In the genomic region with DNA sequence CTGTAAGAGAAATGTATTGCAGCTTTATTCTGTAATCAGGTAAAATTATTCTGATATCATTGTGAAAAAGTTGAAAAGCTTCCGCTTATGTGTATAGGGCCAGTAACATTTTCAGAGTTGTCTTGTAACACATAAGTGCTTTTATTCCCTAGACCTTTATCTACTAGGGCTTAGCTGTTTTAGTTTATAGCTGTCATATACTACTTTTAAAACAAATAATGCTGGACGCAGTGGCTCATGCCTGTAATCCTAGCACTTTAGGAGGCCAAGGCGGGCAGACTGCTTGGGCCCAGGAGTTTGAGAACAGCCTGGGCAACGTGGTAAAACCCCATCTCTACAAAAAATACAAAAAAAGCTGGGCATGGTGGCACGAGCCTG, we compare ENCODE assay signal across 29 cellular contexts. TPM values are rescaled to one million over a fixed set of nuclear protein-coding genes. Genes with fewer than 3 reads are reported as not detected.
DNase-seq lines count a peak whose midpoint lies in the region; ATAC-seq, FAIRE-seq and TF ChIP-seq lines count a peak whose summit lies in the region.
"Had no signal": no experiment of that assay in that cellular context is flagged by ENCODE, and none has a peak within 500 bp of the region (broad histone marks: within the 10 kb centered on the region; RNA-seq: fewer than 3 reads in every experiment).

No MANE protein-coding gene starts in this region.

- H3K36me3 ChIP-seq in K562 (ENCODE audit: control insufficient read depth, insufficient read depth, low read length), result peaks cover 6% of the 10 kb centered on the region; the same call in 1 of the 3 replicates
- no peaks in the 10 kb centered on the region for H3K36me3 ChIP-seq in prostate gland
- 0 out of 2 replicates have a peak, but pooled peaks cover 3% of the 10 kb centered on the region for H3K36me3 ChIP-seq in SJCRH30
- H3K36me3 ChIP-seq: BE2C had no signal

- CTCF ChIA-PET in K562 (lab: Yijun Ruan, JAX; ENCODE audit: low intra/inter-chr PET ratio), result no interaction called here

- H3K4me1 ChIP-seq in K562 (replicated peaks in 1 of 2; ENCODE audit: control insufficient read depth in 2 of 2, insufficient read depth in 2 of 2, low read length in 2 of 2) (peaks cover 0 to 7% of the 10 kb centered on the region in 2 experiments; a peak in 3 of 5 replicates), prostate gland (replicated peaks) (no peaks in the 10 kb centered on the region), SJCRH30 (no peaks in the 10 kb centered on the region)
- H3K4me1 ChIP-seq: A549, BE2C had no signal

- no peaks in the 10 kb centered on the region for H3K27me3 ChIP-seq in K562 (ENCODE audit: control insufficient read depth in 2 of 2, insufficient read depth in 2 of 2, low read length in 2 of 2)
- H3K27me3 ChIP-seq in prostate gland (replicated peaks; ENCODE audit: insufficient read depth), result no peaks in the 10 kb centered on the region
- H3K27me3 ChIP-seq in SJCRH30, result no peaks in the 10 kb centered on the region
- H3K27me3 ChIP-seq: BE2C, BLaER1 had no signal

- FAIRE-seq in GM19239 (lab: Jason Lieb, UNC) (peak; percentile 35), K562 (lab: Jason Lieb, UNC) (no peak)
- FAIRE-seq: GM12878, GM12892, GM18507 had no signal

- no peak for TF ChIP-seq CTCF in K562 (IDR thresholded peaks at IDR 0.05 in 2 of 3, conservative IDR thresholded peaks at IDR 0.05 in 1 of 3; ENCODE audit: insufficient read depth in 2 of 3, low read depth in 1 of 3, low read length in 3 of 3)
- TF ChIP-seq CTCF in prostate gland (IDR thresholded peaks at IDR 0.05), result no peak

- peaks cover 5% of the 10 kb centered on the region for H3K36me3 Mint-ChIP-seq in activated T-helper 1 cell treated with anti-CD3 and anti-CD28 coated beads, Interleukin-12 subunit alpha, Interleukin-12 subunit beta, Interleukin-2, Interleukin-4 antibody, amounts not matched to agents 30 ng/mL and 10 ng/mL and 1 ng/mL, durations not matched to agents 14 hours and 24 hours and 36 hours (ENCODE audit: low read depth)

- no peaks in the 10 kb centered on the region for H3K27me3 Mint-ChIP-seq in activated T-helper 1 cell treated with anti-CD3 and anti-CD28 coated beads, Interleukin-12 subunit alpha, Interleukin-12 subunit beta, Interleukin-2, Interleukin-4 antibody, amounts not matched to agents 30 ng/mL and 10 ng/mL and 1 ng/mL, durations not matched to agents 14 hours and 24 hours and 36 hours (ENCODE audit: insufficient read depth)
- H3K27me3 Mint-ChIP-seq: CD4-positive, alpha-beta memory T cell; CD4-positive, CD25-positive, alpha-beta regulatory T cell; CD8-positive, alpha-beta memory T cell had no signal

- H4K20me1 ChIP-seq in K562 (replicated peaks; ENCODE audit: control insufficient read depth, insufficient read depth, low read length), result no peaks in the 10 kb centered on the region
- H4K20me1 ChIP-seq: BLaER1 had no signal

- no peak overlapping the region for H3K4me2 ChIP-seq in K562 (ENCODE audit: insufficient read depth, low read length)
- H3K4me2 ChIP-seq: A549, BLaER1 had no signal

- H3K9ac ChIP-seq in K562 (ENCODE audit: insufficient read depth in 1 of 2, low read depth in 2 of 2, low read length in 2 of 2), result no peak overlapping the region
- H3K9ac ChIP-seq: BLaER1 had no signal

- H3K4me1 Mint-ChIP-seq in activated T-helper 1 cell treated with anti-CD3 and anti-CD28 coated beads, Interleukin-12 subunit alpha, Interleukin-12 subunit beta, Interleukin-2, Interleukin-4 antibody, amounts not matched to agents 30 ng/mL and 10 ng/mL and 1 ng/mL, durations not matched to agents 14 hours and 24 hours and 36 hours (ENCODE audit: low read depth), result no peaks in the 10 kb centered on the region
- H3K4me1 Mint-ChIP-seq: CD14-positive monocyte; CD8-positive, alpha-beta memory T cell had no signal

- in situ Hi-C loops in K562 (cut with MboI), result no loop called here

- H3K9me3 ChIP-seq in K562 (replicated peaks; ENCODE audit: control insufficient read depth, insufficient read depth, low read depth, low read length) (no peaks in the 10 kb centered on the region), prostate gland (no peaks in the 10 kb centered on the region), SJCRH30 (replicated peaks) (no peaks in the 10 kb centered on the region)
- H3K9me3 ChIP-seq: A549, BE2C, BLaER1 had no signal

- TF ChIP-seq RAD21 in K562 (CRISPR knock-in tag; conservative IDR thresholded peaks at IDR 0.05 in 1 of 2, IDR thresholded peaks at IDR 0.05 in 1 of 2), result no peak

- no peak for TF ChIP-seq POLR2A in K562 (conservative IDR thresholded peaks at IDR 0.05)
- no peak for TF ChIP-seq POLR2A in prostate gland (IDR thresholded peaks at IDR 0.05)

- no peak for TF ChIP-seq EP300 in K562 (IDR thresholded peaks at IDR 0.05; ENCODE audit: low read length)

- H3K9me3 Mint-ChIP-seq in activated T-helper 1 cell treated with anti-CD3 and anti-CD28 coated beads, Interleukin-12 subunit alpha, Interleukin-12 subunit beta, Interleukin-2, Interleukin-4 antibody, amounts not matched to agents 30 ng/mL and 10 ng/mL and 1 ng/mL, durations not matched to agents 14 hours and 24 hours and 36 hours, result no peaks in the 10 kb centered on the region
- H3K9me3 Mint-ChIP-seq: CD14-positive monocyte; CD4-positive, alpha-beta memory T cell; CD4-positive, CD25-positive, alpha-beta regulatory T cell; CD8-positive, alpha-beta memory T cell had no signal

- intact Hi-C loops in K562 (cut with micrococcal nuclease), result no loop called here
- intact Hi-C loops in left colon (cut with DNase I, micrococcal nuclease), result no loop called here
- intact Hi-C loops in prostate gland (cut with DNase I), result no loop called here
- intact Hi-C loops in activated T-helper 1 cell treated with anti-CD3 and anti-CD28 coated beads, Interleukin-12 subunit alpha, Interleukin-12 subunit beta, Interleukin-2, Interleukin-4 antibody, amounts not matched to agents 30 ng/mL and 10 ng/mL and 1 ng/mL, durations not matched to agents 14 hours and 24 hours and 36 hours (cut with micrococcal nuclease), result no loop called here

- 72% methylated on average over 5 of the region's 5 CpGs for WGBS in K562 (ENCODE audit: insufficient coverage, low coverage, missing lambda C conversion rate)
- 55% methylated on average over 5 of the region's 5 CpGs for WGBS in prostate gland

- H3K4me3 Mint-ChIP-seq in activated T-helper 1 cell treated with anti-CD3 and anti-CD28 coated beads, Interleukin-12 subunit alpha, Interleukin-12 subunit beta, Interleukin-2, Interleukin-4 antibody, amounts not matched to agents 30 ng/mL and 10 ng/mL and 1 ng/mL, durations not matched to agents 14 hours and 24 hours and 36 hours, result no peak overlapping the region
- H3K4me3 Mint-ChIP-seq: CD14-positive monocyte; CD4-positive, alpha-beta memory T cell; CD4-positive, CD25-positive, alpha-beta regulatory T cell; CD8-positive, alpha-beta memory T cell had no signal

- POLR2A ChIA-PET in K562 (lab: Yijun Ruan, JAX), result interaction anchor here (1.6 to 2.4 kb wide), 2 partner anchors 11 to 14 kb away, joined by 6 to 10 read pairs; no protein-coding TSS in a partner anchor

- no TSS peak for BruUV-seq in K562 (replicated peaks; lab: Mats Ljungman, UMichigan)

- H3K9me1 ChIP-seq in K562 (ENCODE audit: control insufficient read depth, insufficient read depth, low read length), result no peaks in the 10 kb centered on the region

- H3K27ac Mint-ChIP-seq in activated T-helper 1 cell treated with anti-CD3 and anti-CD28 coated beads, Interleukin-12 subunit alpha, Interleukin-12 subunit beta, Interleukin-2, Interleukin-4 antibody, amounts not matched to agents 30 ng/mL and 10 ng/mL and 1 ng/mL, durations not matched to agents 14 hours and 24 hours and 36 hours, result no peak overlapping the region
- H3K27ac Mint-ChIP-seq: CD14-positive monocyte; CD4-positive, CD25-positive, alpha-beta regulatory T cell had no signal

- H3K79me2 ChIP-seq in K562 (ENCODE audit: control insufficient read depth, insufficient read depth, low read length), result no peaks in the 10 kb centered on the region

- H3K27ac ChIP-seq in K562 (ENCODE audit: extremely low read depth, low read depth, low read length) (no peak overlapping the region), prostate gland (no peak overlapping the region), SJCRH30 (no peak overlapping the region)
- H3K27ac ChIP-seq: 22Rv1, A549, BLaER1 had no signal

- no peak overlapping the region for H2AFZ ChIP-seq in K562 (ENCODE audit: low read depth, low read length)

- DNase-seq in GM19239 (ENCODE audit: insufficient read length, low spot score) (no peak), K562 (ENCODE audit: extremely low read depth in 1 of 4, low spot score in 3 of 4) (no peak), left colon (peak in 1 of 2 donors; percentile 19), prostate gland (ENCODE audit: low spot score) (peak; percentile 4), SJCRH30 (no peak)
- DNase-seq in activated T-helper 1 cell treated with anti-CD3 and anti-CD28 coated beads, Interleukin-12 subunit alpha, Interleukin-12 subunit beta, Interleukin-2, Interleukin-4 antibody, amounts not matched to agents 30 ng/mL and 10 ng/mL and 1 ng/mL, durations not matched to agents 14 hours and 24 hours and 36 hours (ENCODE audit: low spot score), result no peak
- DNase-seq: AML-193; BE2C; C1 segment of cervical spinal cord; CD4-positive, alpha-beta memory T cell; CD4-positive, CD25-positive, alpha-beta regulatory T cell; CD8-positive, alpha-beta memory T cell; COR-L47; DMS 273 treated with DMSO at 0.1 percent for 48 hours; DMS153; DMS53; DMS79; DND-41; EL; GDM1 had no signal

- ATAC-seq in K562 (no peak), left colon (peak; percentile 97), HG02870 (IDR thresholded peaks at IDR 0.05; ENCODE audit: unreplicated experiment) (no peak), GM21529 (IDR thresholded peaks at IDR 0.05; ENCODE audit: unreplicated experiment) (no peak)
- ATAC-seq: A549, GM12878 had no signal

- H3K4me3 ChIP-seq in K562 (no peak overlapping the region), prostate gland (no peak overlapping the region), SJCRH30 (no peak overlapping the region)
- H3K4me3 ChIP-seq: A549, BLaER1, GM12878 had no signal

RNA-seq across cellular contexts. Expression of a gene that starts 33.1 kb away (rescaled TPM):
- 40.8 and 61.0 TPM in 2 replicates for total RNA-seq in K562 (2011; cell fraction: chromatin; rRNA removed; ENCODE audit: low replicate concordance)
- total RNA-seq in K562 (2011; cell fraction: nucleolus; rRNA removed), result 32.4 and 33.6 TPM in 2 replicates
- total RNA-seq in K562 (2011; cell fraction: nucleoplasm; rRNA removed), result 35.0 and 43.8 TPM in 2 replicates
- total RNA-seq in K562 (2014; rRNA removed) (24.5 and 28.0 TPM in 2 replicates), K562 (2014; rRNA removed; fragmentation: Illumina TruSeq; extraction: Trizol) (40.7 and 44.2 TPM in 2 replicates), K562 (2015; rRNA removed; fragmentation: Illumina TruSeq; extraction: Trizol) (39.3 and 39.5 TPM in 2 replicates), K562 (2021) (31.5 and 32.9 TPM in 2 replicates), left colon (10 to 100 TPM; 19.8 to 23.4 TPM), prostate gland (10 to 100 TPM; 20.2 to 21.6 TPM)
- polyA plus RNA-seq in K562 (2011; rRNA removed) (30.6 and 37.0 TPM in 2 replicates), K562 (2014; fragmentation: Illumina TruSeq; extraction: Trizol) (23.2 and 23.5 TPM in 2 replicates), K562 (2014; fragmentation: Nextera tagmentation; extraction: Ambion mirVana) (10 to 100 TPM in 1 of 2 experiments, 1 to 10 TPM in 1; 9.1 to 10.6 TPM), K562 (2014; rRNA removed) (18.7 and 22.3 TPM in 2 replicates)
- polyA plus RNA-seq in K562 (2011; cell fraction: cytosol; rRNA removed), result 19.0 and 25.4 TPM in 2 replicates
- 16.1 and 21.9 TPM in 2 replicates for polyA plus RNA-seq in K562 (2011; cell fraction: nucleus; rRNA removed)
- 9.9 and 15.1 TPM in 2 replicates for polyA plus RNA-seq in K562 (2012)
- polyA minus RNA-seq in K562 (2011; rRNA and poly(A)+ RNA removed), result 78.5 and 79.6 TPM in 2 replicates
- polyA minus RNA-seq in K562 (2011; cell fraction: cytosol; rRNA and poly(A)+ RNA removed), result 19.4 and 29.1 TPM in 2 replicates
- 15.5 and 23.4 TPM in 2 replicates for polyA minus RNA-seq in K562 (2011; cell fraction: nucleus; rRNA and poly(A)+ RNA removed)
- total RNA-seq in activated T-helper 1 cell treated with anti-CD3 and anti-CD28 coated beads, Interleukin-12 subunit alpha, Interleukin-12 subunit beta, Interleukin-2, Interleukin-4 antibody, amounts not matched to agents 30 ng/mL and 10 ng/mL and 1 ng/mL, durations not matched to agents 14 hours and 24 hours and 36 hours, result 30.0 and 31.3 TPM in 2 replicates
- total RNA-seq in SJCRH30 (2014; rRNA removed; shearing (Covaris generic)), result 31.0 and 33.8 TPM in 2 replicates
